22 cellular contexts compared by ENCODE assay signal in genomic region chr6:5554226-5554625, GRCh38.
"Had no signal": no experiment of that assay in that cellular context is flagged by ENCODE, and none has a peak within 500 bp of the region (broad histone marks: within the 10 kb centered on the region; RNA-seq: fewer than 3 reads in every experiment).

No MANE protein-coding gene starts in this region.

- H3K27ac ChIP-seq: HL-60, RWPE1 had no signal

- H3K4me2 ChIP-seq: SK-N-SH had no signal

- ATAC-seq: Panc1, PC-3 had no signal

- H3K9me3 ChIP-seq: SK-N-SH had no signal

- H3K9ac ChIP-seq: SK-N-SH had no signal

- DNase-seq: KBM-7, MV-4-11, NCI-H1092, NCI-H1105 treated with DMSO at 0.1 percent for 48 hours, NCI-H1417 treated with DMSO at 0.1 percent for 48 hours, NCI-H146, NCI-H1694 treated with DMSO at 0.1 percent for 48 hours, NCI-H1930, NCI-H2081, NCI-H2107, NCI-H2227 treated with DMSO at 0.1 percent for 48 hours, NCI-H524, NCI-H526 treated with DMSO at 0.1 percent for 48 hours, NCI-H748 treated with DMSO at 0.1 percent for 48 hours, PC-3, SHP77, SK-N-SH, SW 1271 had no signal

- FAIRE-seq: HTR-8/SVneo had no signal
